8 cellular contexts compared by ENCODE assay signal in the genomic region with DNA sequence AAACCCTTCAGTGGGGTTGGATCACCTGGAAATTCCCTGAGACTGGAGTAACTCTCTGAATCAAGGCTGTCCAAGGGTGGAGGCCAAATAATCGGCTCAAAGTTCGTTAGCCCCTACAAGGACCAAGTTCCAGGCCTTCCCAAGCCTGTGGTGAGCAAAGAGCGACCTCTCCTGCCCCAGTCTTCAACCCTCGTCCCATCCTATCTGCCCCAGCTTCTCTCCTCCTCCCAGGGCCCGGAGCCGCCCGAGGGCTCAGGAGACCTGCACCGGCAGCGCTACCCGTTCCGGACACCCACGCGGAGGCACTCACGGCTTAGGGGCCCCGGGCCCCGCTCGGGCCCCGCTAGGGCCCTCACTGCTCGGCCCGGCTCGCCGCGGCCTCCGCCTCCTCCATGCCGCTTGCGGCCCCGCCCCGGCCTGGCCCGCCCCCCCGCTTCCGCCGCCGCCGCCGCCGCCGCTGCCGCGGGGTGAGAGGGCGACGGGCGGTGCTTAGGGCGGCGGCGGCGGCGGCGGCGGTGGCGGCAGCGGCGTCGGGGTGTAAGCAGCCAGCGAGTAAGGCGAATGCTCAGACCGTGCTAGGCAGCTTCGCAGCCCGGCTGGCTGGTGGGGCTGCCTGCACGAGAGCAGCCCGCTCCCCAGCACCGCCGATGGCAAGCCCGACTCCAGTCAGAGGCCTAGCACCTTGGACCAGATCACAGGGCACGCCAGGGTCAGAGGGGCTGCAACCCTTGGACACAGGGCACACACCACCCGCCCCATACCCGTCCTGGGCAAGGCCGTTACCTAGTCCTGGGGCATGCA. TPM values are rescaled to one million over a fixed set of nuclear protein-coding genes. Genes with fewer than 3 reads are reported as not detected.
DNase-seq lines count a peak whose midpoint lies in the region; ATAC-seq and TF ChIP-seq lines count a peak whose summit lies in the region.

Gene POMGNT1 (minus strand): TSS at position 409 of the 801 bp plus-strand sequence. CDS start 613 bp downstream, outside the sequence.

- H3K27me3 Mint-ChIP-seq in IgD-negative memory B cell: peaks cover 5% of the 10 kb centered on the region
- H3K27me3 Mint-ChIP-seq in activated naive CD8-positive, alpha-beta T cell treated with anti-CD3 and anti-CD28 coated beads for 36 hours: no peaks in the 10 kb centered on the region

- no peak within 1 kb of the TSS for H3K23ac ChIP-seq in trophoblast cell (ENCODE audit: low read length)

- H2AK5ac ChIP-seq in trophoblast cell (ENCODE audit: low read length): peak within 1 kb of the TSS; percentile 93

- TF ChIP-seq POLR2A in transverse colon (IDR thresholded peaks at IDR 0.05): peak; percentile 67

- peaks cover 2% of the 10 kb centered on the region for H3K36me3 Mint-ChIP-seq in IgD-negative memory B cell
- peaks cover 1% of the 10 kb centered on the region for H3K36me3 Mint-ChIP-seq in activated naive CD8-positive, alpha-beta T cell treated with anti-CD3 and anti-CD28 coated beads for 36 hours

- peak within 1 kb of the TSS; percentile 83 for H3K18ac ChIP-seq in trophoblast cell (ENCODE audit: low read length)

- H3K4me1 Mint-ChIP-seq in IgD-negative memory B cell: peaks cover 11 to 18% (median 11%) of the 10 kb centered on the region in 3 donors
- H3K4me1 Mint-ChIP-seq in activated naive CD8-positive, alpha-beta T cell treated with anti-CD3 and anti-CD28 coated beads for 36 hours: peaks cover 26% of the 10 kb centered on the region

- H2BK12ac ChIP-seq in trophoblast cell (ENCODE audit: low read length): peak within 1 kb of the TSS; percentile 25

- H4K12ac ChIP-seq in trophoblast cell (ENCODE audit: low read depth, low read length): peak within 1 kb of the TSS; percentile 92

- no peaks in the 10 kb centered on the region for H3K9me3 Mint-ChIP-seq in IgD-negative memory B cell
- no peaks in the 10 kb centered on the region for H3K9me3 Mint-ChIP-seq in activated naive CD8-positive, alpha-beta T cell treated with anti-CD3 and anti-CD28 coated beads for 36 hours

- peak within 1 kb of the TSS; percentile 43 for H2BK5ac ChIP-seq in trophoblast cell (ENCODE audit: low read depth, low read length, poor library complexity)

- peak; percentile 60 for DNase-seq in DMS79 treated with DMSO at 0.1 percent for 48 hours (lab: John Stamatoyannopoulos, UW)
- DNase-seq in activated naive CD8-positive, alpha-beta T cell treated with anti-CD3 and anti-CD28 coated beads for 36 hours: peak; percentile 88
- peak; percentile 83 for DNase-seq in Right ventricle myocardium inferior (ENCODE audit: missing footprints)
- peak; percentile 37 to 70 for DNase-seq in trophoblast cell
- peak; percentile 78 for DNase-seq in transverse colon

- H4K8ac ChIP-seq in trophoblast cell (ENCODE audit: low read depth, low read length): peak within 1 kb of the TSS; percentile 95

- WGBS in trophoblast cell (ENCODE audit: extremely low coverage, insufficient coverage, insufficient read length): no CpG with 5 or more reads among the region's 67 CpGs
- 1% methylated on average over 16 of the region's 67 CpGs; no CpG with 5 or more reads in 1 of the 2 donors for WGBS in transverse colon (ENCODE audit: low coverage in 1 of 2), 2 donors

- H3K36me3 ChIP-seq in trophoblast cell (ENCODE audit: control insufficient read depth in 1 of 2, insufficient read depth in 2 of 2, low read length in 2 of 2): peaks cover 20 to 23% of the 10 kb centered on the region in 2 experiments
- H3K36me3 ChIP-seq in transverse colon: no peaks in the 10 kb centered on the region

- H3K4me3 ChIP-seq in trophoblast cell (ENCODE audit: low read depth, low read length) (peak within 1 kb of the TSS; percentile 94), transverse colon (peak within 1 kb of the TSS; percentile 45 to 92 (median 70))

- peaks cover 9% of the 10 kb centered on the region for H3K79me2 ChIP-seq in trophoblast cell (ENCODE audit: control insufficient read depth, insufficient read depth, low read length, poor library complexity)

- peak within 1 kb of the TSS; percentile 95 for H3K14ac ChIP-seq in trophoblast cell (ENCODE audit: low read length)

- H3K4me1 ChIP-seq in trophoblast cell (ENCODE audit: control insufficient read depth in 1 of 2, insufficient read depth in 2 of 2, low read length in 2 of 2) (peaks cover 5 to 8% of the 10 kb centered on the region in 2 experiments), transverse colon (peaks cover 8 to 28% (median 16%) of the 10 kb centered on the region in 4 donors)

- H3K9me3 ChIP-seq in trophoblast cell (ENCODE audit: insufficient read depth, low read depth, low read length) (peaks cover 3% of the 10 kb centered on the region), transverse colon (no peaks in the 10 kb centered on the region)

- intact Hi-C loops in Right ventricle myocardium inferior (cut with DNase I): no loop called here
- intact Hi-C loops in transverse colon (cut with DNase I; ENCODE audit: low total_unique reads): no loop called here

- H3K27me3 ChIP-seq in trophoblast cell (ENCODE audit: insufficient read depth, low read length) (no peaks in the 10 kb centered on the region), transverse colon (no peaks in the 10 kb centered on the region)

- H3K9ac ChIP-seq in trophoblast cell (ENCODE audit: low read length): peak within 1 kb of the TSS; percentile 99

- peak within 1 kb of the TSS; percentile 94 for H3K4me2 ChIP-seq in trophoblast cell (ENCODE audit: low read length)

- in situ Hi-C loops in transverse colon (cut with MboI; ENCODE audit: low pct_ligation_motif_present in 1 of 4, low pct_unique_long_range_greater_than_20kb in 1 of 4, low sequenced_read_pairs in 3 of 4): no loop called here

- H3K4me3 Mint-ChIP-seq in IgD-negative memory B cell: peak within 1 kb of the TSS; percentile 85 to 88 (median 88)
- H3K4me3 Mint-ChIP-seq in activated naive CD8-positive, alpha-beta T cell treated with anti-CD3 and anti-CD28 coated beads for 36 hours: peak within 1 kb of the TSS; percentile 86

- H3K79me1 ChIP-seq in trophoblast cell (ENCODE audit: low read length): peaks cover 11% of the 10 kb centered on the region

- peak; percentile 91 for ATAC-seq in GM21515 (IDR thresholded peaks at IDR 0.05; ENCODE audit: unreplicated experiment)
- peak; percentile 83 for ATAC-seq in SK-N-SH treated with all-trans-retinoic acid at 6 μM for 48 hours
- peak; percentile 89 for ATAC-seq in Right ventricle myocardium inferior

- H4K91ac ChIP-seq in trophoblast cell (ENCODE audit: low read depth, low read length): peak within 1 kb of the TSS; percentile 90

- H3K27ac ChIP-seq in trophoblast cell (ENCODE audit: low read depth, low read length): peak within 1 kb of the TSS; percentile 67
- peak within 1 kb of the TSS; percentile 82 to 89 (median 86) for H3K27ac ChIP-seq in transverse colon

- peak within 1 kb of the TSS; percentile 80 for H2AFZ ChIP-seq in trophoblast cell (ENCODE audit: insufficient read depth, low read length, poor library complexity)

- H3K4ac ChIP-seq in trophoblast cell (ENCODE audit: low read depth, low read length): peak within 1 kb of the TSS; percentile 78

- H2BK120ac ChIP-seq in trophoblast cell (ENCODE audit: insufficient read depth, low read length, poor library complexity): peak within 1 kb of the TSS; percentile 69

- no peak for TF ChIP-seq EP300 in transverse colon (IDR thresholded peaks at IDR 0.05; ENCODE audit: low read depth)

- H3K27ac Mint-ChIP-seq in IgD-negative memory B cell: peak within 1 kb of the TSS; percentile 39 to 52 (median 39)
- H3K27ac Mint-ChIP-seq in activated naive CD8-positive, alpha-beta T cell treated with anti-CD3 and anti-CD28 coated beads for 36 hours: peak within 1 kb of the TSS; percentile 77

- TF ChIP-seq CTCF in transverse colon (IDR thresholded peaks at IDR 0.05): no peak

TF ChIP-seq in SK-N-SH treated with all-trans-retinoic acid at 6 μM for 48 hours, 23 proteins besides CTCF, POLR2A, EP300 and RAD21 (continues in another document):
- TF ChIP-seq CSDC2 (CRISPR knock-in tag; IDR thresholded peaks at IDR 0.05) (no peak), SNAI2 (CRISPR knock-in tag; IDR thresholded peaks at IDR 0.05) (no peak), TOX (CRISPR knock-in tag; IDR thresholded peaks at IDR 0.05; ENCODE audit: borderline replicate concordance) (no peak)
- TF ChIP-seq, protein P1, sequence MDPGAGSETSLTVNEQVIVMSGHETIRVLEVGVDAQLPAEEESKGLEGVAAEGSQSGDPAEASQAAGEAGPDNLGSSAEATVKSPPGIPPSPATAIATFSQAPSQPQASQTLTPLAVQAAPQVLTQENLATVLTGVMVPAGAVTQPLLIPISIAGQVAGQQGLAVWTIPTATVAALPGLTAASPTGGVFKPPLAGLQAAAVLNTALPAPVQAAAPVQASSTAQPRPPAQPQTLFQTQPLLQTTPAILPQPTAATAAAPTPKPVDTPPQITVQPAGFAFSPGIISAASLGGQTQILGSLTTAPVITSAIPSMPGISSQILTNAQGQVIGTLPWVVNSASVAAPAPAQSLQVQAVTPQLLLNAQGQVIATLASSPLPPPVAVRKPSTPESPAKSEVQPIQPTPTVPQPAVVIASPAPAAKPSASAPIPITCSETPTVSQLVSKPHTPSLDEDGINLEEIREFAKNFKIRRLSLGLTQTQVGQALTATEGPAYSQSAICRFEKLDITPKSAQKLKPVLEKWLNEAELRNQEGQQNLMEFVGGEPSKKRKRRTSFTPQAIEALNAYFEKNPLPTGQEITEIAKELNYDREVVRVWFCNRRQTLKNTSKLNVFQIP (CRISPR knock-in tag; IDR thresholded peaks at IDR 0.05; ENCODE audit: borderline replicate concordance, low read depth): no peak
- TF ChIP-seq, protein P2, sequence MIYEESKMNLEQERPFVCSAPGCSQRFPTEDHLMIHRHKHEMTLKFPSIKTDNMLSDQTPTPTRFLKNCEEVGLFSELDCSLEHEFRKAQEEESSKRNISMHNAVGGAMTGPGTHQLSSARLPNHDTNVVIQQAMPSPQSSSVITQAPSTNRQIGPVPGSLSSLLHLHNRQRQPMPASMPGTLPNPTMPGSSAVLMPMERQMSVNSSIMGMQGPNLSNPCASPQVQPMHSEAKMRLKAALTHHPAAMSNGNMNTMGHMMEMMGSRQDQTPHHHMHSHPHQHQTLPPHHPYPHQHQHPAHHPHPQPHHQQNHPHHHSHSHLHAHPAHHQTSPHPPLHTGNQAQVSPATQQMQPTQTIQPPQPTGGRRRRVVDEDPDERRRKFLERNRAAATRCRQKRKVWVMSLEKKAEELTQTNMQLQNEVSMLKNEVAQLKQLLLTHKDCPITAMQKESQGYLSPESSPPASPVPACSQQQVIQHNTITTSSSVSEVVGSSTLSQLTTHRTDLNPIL (CRISPR knock-in tag; IDR thresholded peaks at IDR 0.05; ENCODE audit: low read depth): no peak

RNA-seq across cellular contexts. Expression of gene POMGNT1, which starts in this region (rescaled TPM):
- 25.2 TPM for polyA plus RNA-seq in IgD-negative memory B cell
- total RNA-seq in activated naive CD8-positive, alpha-beta T cell treated with anti-CD3 and anti-CD28 coated beads for 36 hours: 10 to 100 TPM; 34.3 to 38.8 TPM
- total RNA-seq in Right ventricle myocardium inferior: 129 TPM
- polyA plus RNA-seq in trophoblast cell (2013): 52.7 and 55.9 TPM in 2 replicates
- 10 to 100 TPM; 13.3 to 35.5 (median 27.6) TPM for total RNA-seq in transverse colon

Comparison
In these comparisons a context has a peak if more than half of its experiments do, and no peak if none do; other contexts are left out.
1. Peak in every context shown above with its lines: DNase-seq, ATAC-seq, H3K4me3 ChIP-seq and H3K27ac ChIP-seq.